Comparison of ENCODE assay signal across 9 cellular contexts in the genomic region with DNA sequence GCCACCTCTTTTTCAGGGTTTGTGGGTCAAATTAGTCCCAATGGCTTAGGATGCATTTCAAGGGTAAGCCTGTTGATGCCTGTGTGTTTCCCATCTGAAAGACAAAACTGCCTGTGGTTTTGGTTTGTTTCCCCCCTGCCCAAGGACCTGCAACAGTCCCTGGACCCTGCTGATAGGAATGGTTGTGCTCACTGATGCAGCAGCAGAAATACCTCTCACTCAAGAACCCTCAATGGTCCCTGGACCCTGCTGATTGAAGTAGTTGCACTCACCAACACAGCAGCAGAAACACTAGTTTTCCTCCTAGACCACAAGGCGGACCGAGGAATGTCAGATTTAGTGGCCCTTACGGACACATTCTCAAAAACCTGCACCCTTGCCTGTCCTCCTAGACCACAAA.
"Had no signal": no experiment of that assay in that cellular context is flagged by ENCODE, and none has a peak within 500 bp of the region (broad histone marks: within the 10 kb centered on the region; RNA-seq: fewer than 3 reads in every experiment).

No MANE protein-coding gene starts in this region.

- H3K9ac ChIP-seq: KMS-11 had no signal

- ATAC-seq: HCT116, HepG2 had no signal

- H3K4me1 ChIP-seq: HAP-1 had no signal

- H3K36me3 ChIP-seq: HAP-1 had no signal

- H3K27ac ChIP-seq: HL-60, KMS-11 had no signal

- H3K4me3 ChIP-seq: HAP-1 had no signal

- DNase-seq: GOT3, H7, HFFc6, KBM-7 had no signal

- H3K9me3 ChIP-seq: HAP-1 had no signal
